ENCODE assay signal across 9 cellular contexts in the genomic region with DNA sequence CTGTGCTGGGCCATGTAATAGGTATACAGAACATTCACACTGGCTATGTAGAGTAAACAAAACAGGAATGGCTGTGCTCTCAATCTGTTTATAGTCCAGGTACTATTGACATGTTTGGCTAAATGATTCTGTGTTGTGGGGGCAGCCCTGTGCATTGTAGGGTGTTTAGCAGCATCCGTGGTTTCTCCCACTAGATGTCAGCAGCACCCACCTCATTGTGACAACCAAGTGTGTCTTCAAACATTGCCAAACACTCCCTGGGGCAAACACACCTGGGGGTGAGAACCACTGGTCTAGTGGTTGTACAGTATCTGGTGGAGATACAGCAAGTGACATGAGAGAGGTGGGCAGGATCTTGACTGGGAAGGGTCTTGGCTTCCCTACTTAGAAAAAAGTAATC.
DNase-seq lines count a peak whose midpoint lies in the region; ATAC-seq and TF ChIP-seq lines count a peak whose summit lies in the region.
"Had no signal": no experiment of that assay in that cellular context is flagged by ENCODE, and none has a peak within 500 bp of the region (broad histone marks: within the 10 kb centered on the region; RNA-seq: fewer than 3 reads in every experiment).

No MANE protein-coding gene starts in this region.

- peak; percentile 3 for DNase-seq in stimulated activated CD4-positive, alpha-beta T cell treated with anti-CD3 and anti-CD28 coated beads, Interleukin-15, amount 100 ng/mL, for 24 hours
- no peak for DNase-seq in stimulated activated CD4-positive, alpha-beta T cell treated with anti-CD3 and anti-CD28 coated beads, Interleukin-12 subunit alpha, Interleukin-12 subunit beta, amount 100 ng/mL, for 4 hours
- DNase-seq in NAMALWA (ENCODE audit: low spot score) (peak; percentile 34), epithelial cell of esophagus (ENCODE audit: low read depth) (peak; percentile 58), upper lobe of right lung (no peak), epidermal melanocyte (ENCODE audit: insufficient read length, low spot score) (no peak)
- no peak for DNase-seq in activated CD4-positive, CD25-positive, alpha-beta regulatory T cell (lab: John Stamatoyannopoulos, UW)
- DNase-seq in stimulated activated CD4-positive, alpha-beta T cell treated with anti-CD3 and anti-CD28 coated beads, Interleukin-4, amount 100 ng/mL, for 24 hours, result no peak

- TF ChIP-seq CTCF in epithelial cell of esophagus (IDR thresholded peaks at IDR 0.05; ENCODE audit: insufficient read depth, low read depth, low read length, missing control alignments), result peak; percentile 55
- peak; percentile 23 for TF ChIP-seq CTCF in upper lobe of right lung (IDR thresholded peaks at IDR 0.05)

- intact Hi-C loops in upper lobe of right lung (cut with DNase I), result no loop called here

- H3K27me3 ChIP-seq in upper lobe of right lung, result no peaks in the 10 kb centered on the region

- no peaks in the 10 kb centered on the region for H3K9me3 ChIP-seq in upper lobe of right lung

- peak; percentile 78 for ATAC-seq in upper lobe of right lung

- H3K4me3 ChIP-seq in epithelial cell of esophagus (ENCODE audit: low read length) (no peak overlapping the region), upper lobe of right lung (no peak overlapping the region)

- H3K36me3 ChIP-seq in upper lobe of right lung, result no peaks in the 10 kb centered on the region

- no peaks in the 10 kb centered on the region for H3K4me1 ChIP-seq in upper lobe of right lung
- H3K4me1 ChIP-seq: parathyroid adenoma had no signal

- H3K27ac ChIP-seq in upper lobe of right lung, result no peak overlapping the region
- H3K27ac ChIP-seq: parathyroid adenoma had no signal

Comparison
In these comparisons a context has a peak if more than half of its experiments do, and no peak if none do; other contexts are left out.
1. DNase-seq: peak in stimulated activated CD4-positive, alpha-beta T cell treated with anti-CD3 and anti-CD28 coated beads, Interleukin-15, amount 100 ng/mL, for 24 hours (single experiment), NAMALWA (single experiment) and epithelial cell of esophagus (single experiment); none in stimulated activated CD4-positive, alpha-beta T cell treated with anti-CD3 and anti-CD28 coated beads, Interleukin-12 subunit alpha, Interleukin-12 subunit beta, amount 100 ng/mL, for 4 hours (single experiment), upper lobe of right lung (single experiment), epidermal melanocyte (single experiment), activated CD4-positive, CD25-positive, alpha-beta regulatory T cell (0 of 4) and stimulated activated CD4-positive, alpha-beta T cell treated with anti-CD3 and anti-CD28 coated beads, Interleukin-4, amount 100 ng/mL, for 24 hours (single experiment).